21 cellular contexts compared by ENCODE assay signal in the genomic region with DNA sequence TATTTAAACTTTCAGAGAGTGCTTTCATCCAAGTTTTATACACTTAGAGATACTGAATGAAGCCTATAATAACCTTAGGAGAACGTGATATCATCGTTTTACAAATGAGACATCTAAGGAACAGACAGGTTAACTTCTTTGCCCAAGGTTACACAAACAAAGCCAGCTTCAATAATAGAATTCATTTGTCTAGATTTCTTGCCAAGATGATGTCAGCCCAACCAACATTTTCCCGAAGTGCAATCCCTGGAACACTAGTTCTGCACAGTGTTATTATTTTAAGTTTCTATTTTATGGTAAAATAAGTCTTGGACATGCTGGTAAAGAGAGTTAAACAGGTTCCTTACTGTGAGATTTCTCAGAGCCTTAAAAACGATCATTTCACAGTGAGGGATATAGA.
"Had no signal": no experiment of that assay in that cellular context is flagged by ENCODE, and none has a peak within 500 bp of the region (broad histone marks: within the 10 kb centered on the region; RNA-seq: fewer than 3 reads in every experiment).

No MANE protein-coding gene starts in this region.

- H3K4me1 ChIP-seq: heart left ventricle, left lung, psoas muscle, upper lobe of right lung had no signal

- H3K27ac ChIP-seq: foreskin keratinocyte, heart left ventricle, left lung, psoas muscle, sigmoid colon, upper lobe of right lung had no signal

- DNase-seq: activated CD8-positive, alpha-beta memory T cell treated with anti-CD3 and anti-CD28 coated beads, Interleukin-2, amount 50 U/mL, for 48 hours; activated CD8-positive, alpha-beta T cell treated with anti-CD3 and anti-CD28 coated beads, Interleukin-2, amount 10 ng/mL, durations not matched to agents 7 days and 5 days; caudate nucleus; cortex of kidney; effector memory CD8-positive, alpha-beta T cell; foreskin keratinocyte; heart left ventricle; left lung; nucleus accumbens; psoas muscle; sigmoid colon; stimulated activated CD4-positive, alpha-beta T cell treated with anti-CD3 and anti-CD28 coated beads, Interleukin-4, amount 100 ng/mL, for 1 hour; stimulated activated CD8-positive, alpha-beta memory T cell treated with anti-CD3 and anti-CD28 coated beads, Interleukin-4, amount 100 ng/mL, for 48 hours; stimulated activated naive CD8-positive, alpha-beta T cell treated with anti-CD3 and anti-CD28 coated beads, Interleukin-15, Interleukin-2, amounts not matched to agents 100 U/mL and 50 U/mL, for 24 hours; SW 1271; T-helper 9 cell; upper lobe of right lung had no signal

- H3K36me3 ChIP-seq: ascending aorta, heart left ventricle, left lung, sigmoid colon, upper lobe of right lung had no signal

- H3K27me3 Mint-ChIP-seq: effector memory CD8-positive, alpha-beta T cell; memory B cell; natural killer cell treated with Interleukin-12 subunit alpha and Interleukin-12 subunit beta and Interleukin-15 and Interleukin-18, amount 100 ng/mL, for 72 hours had no signal

- H3K9me3 ChIP-seq: ascending aorta, heart left ventricle, left lung, psoas muscle, sigmoid colon, upper lobe of right lung had no signal

- H3K4me3 Mint-ChIP-seq: activated CD8-positive, alpha-beta T cell treated with anti-CD3 and anti-CD28 coated beads, Interleukin-2, amount 10 ng/mL, durations not matched to agents 7 days and 5 days; effector memory CD8-positive, alpha-beta T cell; memory B cell; natural killer cell treated with Interleukin-12 subunit alpha and Interleukin-12 subunit beta and Interleukin-15 and Interleukin-18, amount 100 ng/mL, for 72 hours had no signal

- H3K4me3 ChIP-seq: ascending aorta, heart left ventricle, left lung, psoas muscle, sigmoid colon, upper lobe of right lung had no signal

- H3K27ac Mint-ChIP-seq: activated CD8-positive, alpha-beta T cell treated with anti-CD3 and anti-CD28 coated beads, Interleukin-2, amount 10 ng/mL, durations not matched to agents 7 days and 5 days; effector memory CD8-positive, alpha-beta T cell; memory B cell; natural killer cell treated with Interleukin-12 subunit alpha and Interleukin-12 subunit beta and Interleukin-15 and Interleukin-18, amount 100 ng/mL, for 72 hours had no signal

- H3K36me3 Mint-ChIP-seq: memory B cell; natural killer cell treated with Interleukin-12 subunit alpha and Interleukin-12 subunit beta and Interleukin-15 and Interleukin-18, amount 100 ng/mL, for 72 hours had no signal

- H3K27me3 ChIP-seq: ascending aorta, foreskin keratinocyte, heart left ventricle, left lung, sigmoid colon, upper lobe of right lung had no signal

- FAIRE-seq: islet of Langerhans had no signal

- H3K4me1 Mint-ChIP-seq: memory B cell had no signal
